ENCODE assay signal across 8 cellular contexts in the genomic region with DNA sequence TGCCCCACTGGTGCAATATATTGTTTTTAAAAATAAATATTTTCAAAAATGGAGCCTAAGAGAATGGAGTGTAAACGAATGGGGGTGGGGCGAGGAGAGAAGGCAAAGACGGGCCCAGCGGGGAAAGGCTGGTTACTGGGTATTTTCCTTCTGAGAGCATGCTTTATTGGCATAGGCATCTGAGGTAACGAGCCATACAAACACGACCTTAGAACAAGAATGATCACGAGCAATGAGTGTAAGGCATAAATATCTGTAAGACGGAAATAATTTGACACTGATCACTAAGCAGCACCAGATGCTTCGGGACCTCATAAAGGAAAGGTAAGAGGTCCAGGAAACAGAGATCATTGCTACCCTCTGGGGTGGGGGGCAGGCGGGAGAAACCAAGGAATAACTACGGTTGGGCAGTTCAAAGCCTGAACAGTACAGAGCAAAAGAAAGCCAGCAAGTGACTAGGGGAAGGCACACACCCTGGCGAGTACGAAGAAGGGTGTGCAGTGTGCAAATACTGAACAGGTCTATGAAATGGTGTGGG. TPM values are rescaled to one million over a fixed set of nuclear protein-coding genes. Genes with fewer than 3 reads are reported as not detected.
DNase-seq lines count a peak whose midpoint lies in the region; ATAC-seq, FAIRE-seq and TF ChIP-seq lines count a peak whose summit lies in the region.

No MANE protein-coding gene starts in this region.

- no peak for ATAC-seq in CD8-positive, alpha-beta T cell
- no peak for ATAC-seq in lower lobe of right lung
- ATAC-seq in GM18498 (IDR thresholded peaks at IDR 0.05; ENCODE audit: unreplicated experiment): no peak

- peak overlapping the region; percentile 82 for H3K4me3 ChIP-seq in CD8-positive, alpha-beta T cell (ENCODE audit: low read depth, low read length)
- H3K4me3 ChIP-seq in HFF-Myc (replicated peaks; ENCODE audit: low read depth, low read length) (peak overlapping the region; percentile 80), Peyer's patch (peak overlapping the region; percentile 73 to 88 (median 84)), coronary artery (peak overlapping the region; percentile 93), lower lobe of right lung (peak overlapping the region; percentile 84)

- CTCF ChIA-PET in CD8-positive, alpha-beta T cell (lab: Charles Lee): interaction anchor here (0.8 to 8.4 kb wide), 3 partner anchors 53 to 120 kb away, joined by 3 to 299 read pairs (median 4); no protein-coding TSS in a partner anchor

- no peaks in the 10 kb centered on the region for H3K27me3 Mint-ChIP-seq in CD8-positive, alpha-beta T cell (ENCODE audit: low read depth)

- peaks cover 27% of the 10 kb centered on the region for H3K4me1 ChIP-seq in CD8-positive, alpha-beta T cell (ENCODE audit: insufficient read depth, low read length)
- H3K4me1 ChIP-seq in Peyer's patch: peaks cover 0 to 27% (median 5%) of the 10 kb centered on the region in 4 donors
- peaks cover 41% of the 10 kb centered on the region for H3K4me1 ChIP-seq in lower lobe of right lung

- H3K36me3 ChIP-seq in CD8-positive, alpha-beta T cell (ENCODE audit: insufficient read depth, low read length): no peaks in the 10 kb centered on the region
- H3K36me3 ChIP-seq in Peyer's patch (peaks cover 0 to 6% (median 0%) of the 10 kb centered on the region in 3 donors), lower lobe of right lung (no peaks in the 10 kb centered on the region)

- H3K36me3 Mint-ChIP-seq in CD8-positive, alpha-beta T cell: peaks cover 13% of the 10 kb centered on the region

- peaks cover 33% of the 10 kb centered on the region for H3K4me1 Mint-ChIP-seq in CD8-positive, alpha-beta T cell (ENCODE audit: low read depth)

- H3K27ac ChIP-seq in CD8-positive, alpha-beta T cell (ENCODE audit: low read depth, low read length): peak overlapping the region; percentile 78
- H3K27ac ChIP-seq in Peyer's patch: peak overlapping the region; percentile 88 to 95 (median 92)
- peak overlapping the region; percentile 89 to 96 for H3K27ac ChIP-seq in coronary artery
- peak overlapping the region; percentile 86 for H3K27ac ChIP-seq in lower lobe of right lung

- H3K9me3 ChIP-seq in CD8-positive, alpha-beta T cell (ENCODE audit: low read length): no peaks in the 10 kb centered on the region
- H3K9me3 ChIP-seq in Peyer's patch (no peaks in the 10 kb centered on the region), lower lobe of right lung (no peaks in the 10 kb centered on the region)

- H3K9me3 Mint-ChIP-seq in CD8-positive, alpha-beta T cell: no peaks in the 10 kb centered on the region

- H3K4me3 Mint-ChIP-seq in CD8-positive, alpha-beta T cell: no peak overlapping the region

- no peak for TF ChIP-seq POLR2A in Peyer's patch (IDR thresholded peaks at IDR 0.05)

- intact Hi-C loops in CD8-positive, alpha-beta T cell (cut with DNase I, micrococcal nuclease): no loop called here
- intact Hi-C loops in lower lobe of right lung (cut with DNase I): no loop called here

- no peaks in the 10 kb centered on the region for H3K27me3 ChIP-seq in CD8-positive, alpha-beta T cell (ENCODE audit: insufficient read depth, low read length)
- H3K27me3 ChIP-seq in Peyer's patch: no peaks in the 10 kb centered on the region
- H3K27me3 ChIP-seq in lower lobe of right lung (ENCODE audit: low read depth): no peaks in the 10 kb centered on the region

- no peak overlapping the region for H3K27ac Mint-ChIP-seq in CD8-positive, alpha-beta T cell

- FAIRE-seq in urothelium cell line (lab: Jason Lieb, UNC): no peak

- DNase-seq in CD8-positive, alpha-beta T cell: peak in 2 of 7 experiments; percentile 11 to 27
- DNase-seq in HFF-Myc (ENCODE audit: extremely low read depth, low read depth) (no peak), Peyer's patch (peak in 2 of 3 donors; percentile 32 to 50), coronary artery (ENCODE audit: low spot score) (no peak), lower lobe of right lung (no peak), urothelium cell line (ENCODE audit: low spot score) (peak; percentile 32), GF-D8 (lab: John Stamatoyannopoulos, UW) (no peak)

- POLR2A ChIA-PET in CD8-positive, alpha-beta T cell (lab: Charles Lee): interaction anchor here (1.4 kb wide), 1 partner anchor 121 kb away, joined by 3 read pairs; no protein-coding TSS in a partner anchor

- no peak for TF ChIP-seq CTCF in CD8-positive, alpha-beta T cell (IDR thresholded peaks at IDR 0.05)
- TF ChIP-seq CTCF in HFF-Myc (IDR thresholded peaks at IDR 0.05; ENCODE audit: low read depth, low read length, missing control alignments) (no peak), Peyer's patch (IDR thresholded peaks at IDR 0.05) (no peak), coronary artery (IDR thresholded peaks at IDR 0.05) (no peak), lower lobe of right lung (IDR thresholded peaks at IDR 0.05) (no peak)

RNA-seq across cellular contexts. Expression of gene SSH2, which starts 1.0 kb away (rescaled TPM):
- 10 to 100 TPM; 77.7 to 78.5 TPM for total RNA-seq in CD8-positive, alpha-beta T cell
- total RNA-seq in Peyer's patch (100 to 1,000 TPM in 1 of 4 donors, 10 to 100 TPM in 3; 45.4 to 139 (median 58.2) TPM), lower lobe of right lung (105 TPM)

RNA-seq across cellular contexts. Expression of gene EFCAB5, which starts 12.4 kb away (rescaled TPM):
- 1 to 10 TPM in 1 of 2 experiments, under 1 TPM in 1; 0.56 to 1.1 TPM for total RNA-seq in CD8-positive, alpha-beta T cell
- total RNA-seq in Peyer's patch (1 to 10 TPM in 3 of 4 donors, under 1 TPM in 1; 0.53 to 5.8 (median 1.6) TPM), lower lobe of right lung (1.8 TPM)

Comparison
In these comparisons a context has a peak if more than half of its experiments do, and no peak if none do; other contexts are left out.
1. DNase-seq: peak in Peyer's patch (2 of 3) and urothelium cell line (single experiment); none in HFF-Myc (single experiment), coronary artery (single experiment), lower lobe of right lung (single experiment) and GF-D8 (single experiment).
2. Peak in every context shown above with its lines, with median percentiles within 50 percentile points of each other: H3K27ac ChIP-seq and H3K4me3 ChIP-seq.